In genomic region chr12:103877288-103877687, GRCh38 we compare ENCODE assay signal across 19 cellular contexts.
"Had no signal": no experiment of that assay in that cellular context is flagged by ENCODE, and none has a peak within 500 bp of the region (broad histone marks: within the 10 kb centered on the region; RNA-seq: fewer than 3 reads in every experiment).

No MANE protein-coding gene starts in this region.

- H3K4me1 ChIP-seq: gastrocnemius medialis, parathyroid adenoma, psoas muscle, tibial artery, upper lobe of right lung had no signal

- H3K4me3 Mint-ChIP-seq: activated naive CD4-positive, alpha-beta T cell treated with anti-CD3 and anti-CD28 coated beads, Interleukin-2, amount 10 ng/mL, durations not matched to agents 7 days and 5 days; activated naive CD8-positive, alpha-beta T cell treated with anti-CD3 and anti-CD28 coated beads, Interleukin-2, amount 10 ng/mL, durations not matched to agents 7 days and 5 days; neural crest cell; stimulated activated memory B cell treated with anti-CD40 and anti-IgM and Interleukin-4, amounts not matched to agents 10 μg/mL and 1 μg/mL and 100 μg/mL, for 72 hours; T-helper 17 cell had no signal

- H3K36me3 ChIP-seq: brain microvascular endothelial cell, gastrocnemius medialis, stomach, tibial artery, upper lobe of right lung had no signal

- H3K4me3 ChIP-seq: coronary artery, dorsolateral prefrontal cortex, gastrocnemius medialis, hepatocyte, psoas muscle, smooth muscle cell, stomach, tibial artery, upper lobe of right lung had no signal

- DNase-seq: left ventricle myocardium superior, occipital lobe, upper lobe of right lung had no signal

- H3K9me3 Mint-ChIP-seq: activated naive CD4-positive, alpha-beta T cell treated with anti-CD3 and anti-CD28 coated beads, Interleukin-2, amount 10 ng/mL, durations not matched to agents 7 days and 5 days; activated naive CD8-positive, alpha-beta T cell treated with anti-CD3 and anti-CD28 coated beads, Interleukin-2, amount 10 ng/mL, durations not matched to agents 7 days and 5 days; stimulated activated memory B cell treated with anti-CD40 and anti-IgM and Interleukin-4, amounts not matched to agents 10 μg/mL and 1 μg/mL and 100 μg/mL, for 72 hours had no signal

- H3K27me3 ChIP-seq: brain microvascular endothelial cell, dorsolateral prefrontal cortex, gastrocnemius medialis, hepatocyte, stomach, tibial artery, upper lobe of right lung had no signal

- H3K27me3 Mint-ChIP-seq: activated naive CD4-positive, alpha-beta T cell treated with anti-CD3 and anti-CD28 coated beads, Interleukin-2, amount 10 ng/mL, durations not matched to agents 7 days and 5 days; stimulated activated memory B cell treated with anti-CD40 and anti-IgM and Interleukin-4, amounts not matched to agents 10 μg/mL and 1 μg/mL and 100 μg/mL, for 72 hours had no signal

- H3K27ac ChIP-seq: brain microvascular endothelial cell, coronary artery, dorsolateral prefrontal cortex, gastrocnemius medialis, hepatocyte, parathyroid adenoma, psoas muscle, stomach, tibial artery, upper lobe of right lung, VCaP had no signal

- H3K9me3 ChIP-seq: gastrocnemius medialis, psoas muscle, stomach, tibial artery, upper lobe of right lung had no signal

- H3K36me3 Mint-ChIP-seq: activated naive CD4-positive, alpha-beta T cell treated with anti-CD3 and anti-CD28 coated beads, Interleukin-2, amount 10 ng/mL, durations not matched to agents 7 days and 5 days; activated naive CD8-positive, alpha-beta T cell treated with anti-CD3 and anti-CD28 coated beads, Interleukin-2, amount 10 ng/mL, durations not matched to agents 7 days and 5 days; stimulated activated memory B cell treated with anti-CD40 and anti-IgM and Interleukin-4, amounts not matched to agents 10 μg/mL and 1 μg/mL and 100 μg/mL, for 72 hours had no signal

- H3K27ac Mint-ChIP-seq: activated naive CD4-positive, alpha-beta T cell treated with anti-CD3 and anti-CD28 coated beads, Interleukin-2, amount 10 ng/mL, durations not matched to agents 7 days and 5 days; activated naive CD8-positive, alpha-beta T cell treated with anti-CD3 and anti-CD28 coated beads, Interleukin-2, amount 10 ng/mL, durations not matched to agents 7 days and 5 days; stimulated activated memory B cell treated with anti-CD40 and anti-IgM and Interleukin-4, amounts not matched to agents 10 μg/mL and 1 μg/mL and 100 μg/mL, for 72 hours had no signal
